19 cellular contexts compared by ENCODE assay signal in the genomic region with DNA sequence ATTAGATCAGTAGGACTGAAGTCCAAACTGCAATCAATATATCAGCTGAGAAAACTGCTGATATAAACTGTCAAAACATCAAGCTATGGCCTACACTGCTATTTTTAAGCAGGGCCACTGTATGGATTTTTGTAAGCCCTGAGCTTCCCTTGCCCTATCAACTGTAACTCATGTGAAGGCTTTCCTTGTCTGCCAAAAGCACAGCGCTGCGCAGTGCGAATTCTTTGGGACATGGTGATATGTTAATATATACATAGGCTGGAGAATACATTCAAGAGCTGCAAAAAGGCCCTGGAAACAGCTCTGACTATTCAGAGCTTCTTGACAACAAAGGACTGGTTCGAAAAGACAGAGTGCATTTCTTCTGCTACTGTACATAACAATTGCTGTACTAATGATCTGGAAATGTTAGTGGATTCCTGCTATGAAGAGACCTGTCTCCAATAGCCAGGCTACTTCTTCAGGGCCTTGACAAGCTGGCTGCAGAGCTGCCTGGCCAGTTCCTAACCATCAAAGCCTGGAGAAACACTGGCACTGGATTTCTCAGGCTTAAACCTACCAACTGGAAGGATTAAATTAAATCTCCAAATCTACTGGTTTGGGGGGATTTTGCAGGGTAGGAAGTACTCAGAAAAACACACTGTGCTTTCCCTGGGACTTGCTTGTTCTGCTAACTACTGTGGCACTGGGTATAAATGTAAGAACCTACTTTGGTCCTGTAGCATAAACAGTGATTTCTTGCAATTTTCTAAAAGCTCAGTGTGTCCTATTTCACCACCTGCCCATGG.
DNase-seq lines count a peak whose midpoint lies in the region; ATAC-seq, FAIRE-seq and TF ChIP-seq lines count a peak whose summit lies in the region.
"Had no signal": no experiment of that assay in that cellular context is flagged by ENCODE, and none has a peak within 500 bp of the region (broad histone marks: within the 10 kb centered on the region; RNA-seq: fewer than 3 reads in every experiment).

No MANE protein-coding gene starts in this region.

- no peaks in the 10 kb centered on the region for H3K36me3 ChIP-seq in HAP-1 (replicated peaks)
- H3K36me3 ChIP-seq: neutrophil had no signal

- no peak for TF ChIP-seq CTCF in A549 (IDR thresholded peaks at IDR 0.05)
- TF ChIP-seq CTCF in nephron (IDR thresholded peaks at IDR 0.05; ENCODE audit: unreplicated experiment in 3 of 3) = no peak

- TF ChIP-seq RAD21 in A549 (conservative IDR thresholded peaks at IDR 0.05 in 1 of 2, IDR thresholded peaks at IDR 0.05 in 1 of 2) = no peak

- CTCF ChIA-PET in A549 (lab: Yijun Ruan, JAX) = interaction anchor here (2.0 kb wide), 1 partner anchor 34 kb away, joined by 6 read pairs; no protein-coding TSS in a partner anchor

- no peak for TF ChIP-seq EP300 in A549 (IDR thresholded peaks at IDR 0.05)

- H3K27me3 ChIP-seq in HAP-1 (ENCODE audit: low read depth) = no peaks in the 10 kb centered on the region
- H3K27me3 ChIP-seq: dorsolateral prefrontal cortex, neutrophil, SJCRH30 had no signal

- H3K4me3 Mint-ChIP-seq in nephron = no peak overlapping the region
- H3K4me3 Mint-ChIP-seq: activated naive CD8-positive, alpha-beta T cell treated with anti-CD3 and anti-CD28 coated beads for 36 hours; activated T-helper 1 cell treated with anti-CD3 and anti-CD28 coated beads, Interleukin-12 subunit alpha, Interleukin-12 subunit beta, Interleukin-2, Interleukin-4 antibody, amounts not matched to agents 30 ng/mL and 10 ng/mL and 1 ng/mL, durations not matched to agents 14 hours and 24 hours and 36 hours; CD8-positive, alpha-beta memory T cell had no signal

- H3K27ac Mint-ChIP-seq in nephron = peak overlapping the region; percentile 56 to 58 (median 56)
- H3K27ac Mint-ChIP-seq: activated naive CD8-positive, alpha-beta T cell treated with anti-CD3 and anti-CD28 coated beads for 36 hours; activated T-helper 1 cell treated with anti-CD3 and anti-CD28 coated beads, Interleukin-12 subunit alpha, Interleukin-12 subunit beta, Interleukin-2, Interleukin-4 antibody, amounts not matched to agents 30 ng/mL and 10 ng/mL and 1 ng/mL, durations not matched to agents 14 hours and 24 hours and 36 hours; CD8-positive, alpha-beta memory T cell had no signal

- H3K4me1 ChIP-seq in A549 (peaks cover 32% of the 10 kb centered on the region), HAP-1 (peaks cover 24% of the 10 kb centered on the region)

- H3K27ac ChIP-seq in A549 (peak overlapping the region; percentile 61 to 82; a peak in 5 of 6 replicates), substantia nigra (ENCODE audit: low read depth, low read length, poor library complexity, severe bottlenecking) (no peak overlapping the region)
- H3K27ac ChIP-seq: neutrophil, SJCRH30 had no signal

- H3K4me3 ChIP-seq in A549 = no peak overlapping the region
- no peak overlapping the region for H3K4me3 ChIP-seq in HAP-1
- H3K4me3 ChIP-seq: dorsolateral prefrontal cortex, SJCRH30 had no signal

- POLR2A ChIA-PET in A549 (lab: Yijun Ruan, JAX) = no interaction called here

- H3K4me2 ChIP-seq in A549 = peak overlapping the region; percentile 78

- H3K36me3 Mint-ChIP-seq in nephron (ENCODE audit: low read depth) = no peaks in the 10 kb centered on the region
- H3K36me3 Mint-ChIP-seq: activated naive CD8-positive, alpha-beta T cell treated with anti-CD3 and anti-CD28 coated beads for 36 hours; CD8-positive, alpha-beta memory T cell had no signal

- in situ Hi-C loops in HAP-1 (cut with MboI; ENCODE audit: low sequenced_read_pairs) = no loop called here

- 91% methylated on average over 4 of the region's 4 CpGs for WGBS in A549 (ENCODE audit: missing lambda C conversion rate)

- no peak for ATAC-seq in A549
- peak; percentile 76 for ATAC-seq in esophagus mucosa
- no peak for ATAC-seq in GM21529 (IDR thresholded peaks at IDR 0.05; ENCODE audit: unreplicated experiment)
- ATAC-seq: activated CD4-positive, CD25-positive, alpha-beta regulatory T cell treated with anti-CD3 and anti-CD28 coated beads, Interleukin-2, amount 50 U/mL, for 24 hours had no signal

- no peaks in the 10 kb centered on the region for H3K27me3 Mint-ChIP-seq in nephron (ENCODE audit: low read depth)
- H3K27me3 Mint-ChIP-seq: activated naive CD8-positive, alpha-beta T cell treated with anti-CD3 and anti-CD28 coated beads for 36 hours had no signal

- DNase-seq in A549 (ENCODE audit: low read depth in 1 of 2, low spot score in 1 of 2) (no peak), HAP-1 (ENCODE audit: low spot score in 2 of 2) (peak; percentile 81 to 98), substantia nigra (lab: John Stamatoyannopoulos, UW) (no peak), RPMI8226 (no peak)
- no peak for DNase-seq in central memory CD4-positive, alpha-beta T cell
- DNase-seq: activated naive CD8-positive, alpha-beta T cell treated with anti-CD3 and anti-CD28 coated beads for 36 hours; CD8-positive, alpha-beta memory T cell; dorsolateral prefrontal cortex; islet precursor cell; NCI-H1694 treated with DMSO at 0.1 percent for 48 hours; stimulated activated CD4-positive, alpha-beta T cell treated with anti-CD3 and anti-CD28 coated beads, Interleukin-2, amount 100 ng/mL, for 24 hours had no signal

- H3K4me1 Mint-ChIP-seq in nephron = peaks cover 41% of the 10 kb centered on the region
- H3K4me1 Mint-ChIP-seq: activated naive CD8-positive, alpha-beta T cell treated with anti-CD3 and anti-CD28 coated beads for 36 hours; CD8-positive, alpha-beta memory T cell had no signal

- H3K9me3 Mint-ChIP-seq in nephron = no peaks in the 10 kb centered on the region
- H3K9me3 Mint-ChIP-seq: activated naive CD8-positive, alpha-beta T cell treated with anti-CD3 and anti-CD28 coated beads for 36 hours; activated T-helper 1 cell treated with anti-CD3 and anti-CD28 coated beads, Interleukin-12 subunit alpha, Interleukin-12 subunit beta, Interleukin-2, Interleukin-4 antibody, amounts not matched to agents 30 ng/mL and 10 ng/mL and 1 ng/mL, durations not matched to agents 14 hours and 24 hours and 36 hours; CD8-positive, alpha-beta memory T cell had no signal

- FAIRE-seq in A549 (lab: Jason Lieb, UNC) = no peak
- FAIRE-seq: bronchial epithelial cell had no signal

- no peaks in the 10 kb centered on the region for H3K9me3 ChIP-seq in A549
- H3K9me3 ChIP-seq in HAP-1 = no peaks in the 10 kb centered on the region
- H3K9me3 ChIP-seq: neutrophil, SJCRH30 had no signal

- TF ChIP-seq POLR2A in A549 (IDR thresholded peaks at IDR 0.05; ENCODE audit: low read length) = no peak

TF ChIP-seq in A549, 52 proteins besides CTCF, POLR2A, EP300 and RAD21:
- TF ChIP-seq CBX2 (IDR thresholded peaks at IDR 0.05; ENCODE audit: borderline replicate concordance, low read depth) = no peak
- TF ChIP-seq PBX3 (IDR thresholded peaks at IDR 0.05) = no peak
- no peak for TF ChIP-seq ESRRA (IDR thresholded peaks at IDR 0.05; ENCODE audit: borderline replicate concordance, low read length)
- TF ChIP-seq EHMT2 (IDR thresholded peaks at IDR 0.05; ENCODE audit: low read depth) = no peak
- no peak for TF ChIP-seq RARB (CRISPR knock-in tag; IDR thresholded peaks at IDR 0.05)
- no peak for TF ChIP-seq KDM5A (IDR thresholded peaks at IDR 0.05)
- TF ChIP-seq NFE2L2 (conservative IDR thresholded peaks at IDR 0.05; ENCODE audit: low read length) = no peak
- no peak for TF ChIP-seq KDM1A (IDR thresholded peaks at IDR 0.05; ENCODE audit: low read depth)
- no peak for TF ChIP-seq PHF8 (IDR thresholded peaks at IDR 0.05; ENCODE audit: borderline replicate concordance, low read depth)
- no peak for TF ChIP-seq SMC3 (IDR thresholded peaks at IDR 0.05)
- no peak for TF ChIP-seq MAX (IDR thresholded peaks at IDR 0.05)
- no peak for TF ChIP-seq ZC3H11A (IDR thresholded peaks at IDR 0.05)
- TF ChIP-seq NR3C1 (IDR thresholded peaks at IDR 0.05) = no peak

Comparison
In these comparisons a context has a peak if more than half of its experiments do, and no peak if none do; other contexts are left out.
1. DNase-seq: peak in HAP-1 (2 of 2); none in A549 (0 of 2), substantia nigra (0 of 49), central memory CD4-positive, alpha-beta T cell (single experiment) and RPMI8226 (single experiment).